ENCODE assay signal across 8 cellular contexts in genomic region chr9:136283291-136284235, GRCh38. TPM values are rescaled to one million over a fixed set of nuclear protein-coding genes. Genes with fewer than 3 reads are reported as not detected.
DNase-seq lines count a peak whose midpoint lies in the region; ATAC-seq and TF ChIP-seq lines count a peak whose summit lies in the region.

No MANE protein-coding gene starts in this region.

- H3K9me3 ChIP-seq in trophoblast cell (ENCODE audit: insufficient read depth, low read depth, low read length): peaks cover 3% of the 10 kb centered on the region
- H3K9me3 ChIP-seq in tibial artery: peaks cover 0 to 10% (median 0%) of the 10 kb centered on the region in 3 donors

- no peak overlapping the region for H4K91ac ChIP-seq in trophoblast cell (ENCODE audit: low read depth, low read length)

- H3K23ac ChIP-seq in trophoblast cell (ENCODE audit: low read length): no peak overlapping the region

- H3K79me1 ChIP-seq in trophoblast cell (ENCODE audit: low read length): no peaks in the 10 kb centered on the region

- H3K4me1 ChIP-seq in trophoblast cell (ENCODE audit: control insufficient read depth in 1 of 2, insufficient read depth in 2 of 2, low read length in 2 of 2) (peaks cover under 1 to 3% of the 10 kb centered on the region in 2 experiments), tibial artery (peaks cover 0 to 12% (median 8%) of the 10 kb centered on the region in 4 donors)

- H4K8ac ChIP-seq in trophoblast cell (ENCODE audit: low read depth, low read length): no peak overlapping the region

- in situ Hi-C loops in SK-MEL-5 (cut with HindIII; ENCODE audit: low pct_unique_long_range_greater_than_20kb, low sequenced_read_pairs): no loop called here

- no peaks in the 10 kb centered on the region for H3K36me3 ChIP-seq in trophoblast cell (ENCODE audit: control insufficient read depth in 1 of 2, insufficient read depth in 2 of 2, low read length in 2 of 2)
- H3K36me3 ChIP-seq in tibial artery: no peaks in the 10 kb centered on the region

- ATAC-seq in GM19452 (IDR thresholded peaks at IDR 0.05; ENCODE audit: unreplicated experiment) (peak; percentile 88), Right ventricle myocardium inferior (peak; percentile 94)

- no peak overlapping the region for H3K9ac ChIP-seq in trophoblast cell (ENCODE audit: low read length)

- no peaks in the 10 kb centered on the region for H3K36me3 Mint-ChIP-seq in CD14-positive monocyte
- no peaks in the 10 kb centered on the region for H3K36me3 Mint-ChIP-seq in activated naive CD4-positive, alpha-beta T cell treated with anti-CD3 and anti-CD28 coated beads, Interleukin-2, amount 10 ng/mL, durations not matched to agents 7 days and 5 days

- H3K4me1 Mint-ChIP-seq in CD14-positive monocyte: no peaks in the 10 kb centered on the region
- H3K4me1 Mint-ChIP-seq in activated naive CD4-positive, alpha-beta T cell treated with anti-CD3 and anti-CD28 coated beads, Interleukin-2, amount 10 ng/mL, durations not matched to agents 7 days and 5 days: peaks cover 7% of the 10 kb centered on the region

- no peak overlapping the region for H3K18ac ChIP-seq in trophoblast cell (ENCODE audit: low read length)

- H3K4me2 ChIP-seq in trophoblast cell (ENCODE audit: low read length): no peak overlapping the region

- H3K4ac ChIP-seq in trophoblast cell (ENCODE audit: low read depth, low read length): no peak overlapping the region

- no peak overlapping the region for H2AFZ ChIP-seq in trophoblast cell (ENCODE audit: insufficient read depth, low read length, poor library complexity)

- no peaks in the 10 kb centered on the region for H3K79me2 ChIP-seq in trophoblast cell (ENCODE audit: control insufficient read depth, insufficient read depth, low read length, poor library complexity)

- no peak overlapping the region for H3K14ac ChIP-seq in trophoblast cell (ENCODE audit: low read length)

- H3K4me3 ChIP-seq in LNCaP clone FGC (ENCODE audit: low read depth, low read length) (no peak overlapping the region), trophoblast cell (ENCODE audit: low read depth, low read length) (no peak overlapping the region), tibial artery (peak overlapping the region; percentile 47 to 54)

- H3K27me3 ChIP-seq in trophoblast cell (ENCODE audit: insufficient read depth, low read length): peaks cover 4% of the 10 kb centered on the region
- peaks cover 0 to 75% of the 10 kb centered on the region in 2 donors for H3K27me3 ChIP-seq in tibial artery

- H3K27ac Mint-ChIP-seq in CD14-positive monocyte: peak overlapping the region in 1 of 7 donors; percentile 74
- H3K27ac Mint-ChIP-seq in activated naive CD4-positive, alpha-beta T cell treated with anti-CD3 and anti-CD28 coated beads, Interleukin-2, amount 10 ng/mL, durations not matched to agents 7 days and 5 days: no peak overlapping the region

- peak overlapping the region in 1 of 2 donors; percentile 73 for H3K4me3 Mint-ChIP-seq in CD14-positive monocyte
- H3K4me3 Mint-ChIP-seq in activated naive CD4-positive, alpha-beta T cell treated with anti-CD3 and anti-CD28 coated beads, Interleukin-2, amount 10 ng/mL, durations not matched to agents 7 days and 5 days: no peak overlapping the region

- no peak overlapping the region for H4K12ac ChIP-seq in trophoblast cell (ENCODE audit: low read depth, low read length)

- CTCF ChIA-PET in activated naive CD4-positive, alpha-beta T cell treated with anti-CD3 and anti-CD28 coated beads, Interleukin-2, amount 10 ng/mL, durations not matched to agents 7 days and 5 days (lab: Charles Lee): interaction anchor here (0.6 to 2.3 kb wide), 7 partner anchors 9 to 115 kb away, joined by 3 to 10 read pairs (median 3); no protein-coding TSS in a partner anchor

- no peak overlapping the region for H3K27ac ChIP-seq in trophoblast cell (ENCODE audit: low read depth, low read length)
- peak overlapping the region; percentile 34 to 71 for H3K27ac ChIP-seq in tibial artery

- intact Hi-C loops in CD14-positive monocyte (cut with micrococcal nuclease): loop anchor here in 1 of 2 donors (5.0 to 10.0 kb wide), 2 partner anchors 111 to 679 kb away; no protein-coding TSS in a partner anchor
- intact Hi-C loops in Right ventricle myocardium inferior (cut with DNase I): loop anchor here (1.0 to 10.0 kb wide), 2 partner anchors 113 to 679 kb away; no protein-coding TSS in a partner anchor
- intact Hi-C loops in tibial artery (cut with DNase I; ENCODE audit: low total_unique reads): loop anchor here (10.0 kb wide), 1 partner anchor 139 kb away; no protein-coding TSS in a partner anchor

- TF ChIP-seq CTCF in CD14-positive monocyte (IDR thresholded peaks at IDR 0.05) (peak; percentile 84), LNCaP clone FGC (IDR thresholded peaks at IDR 0.05; ENCODE audit: control insufficient read depth, extremely low read depth, insufficient read depth) (peak; percentile 99), tibial artery (IDR thresholded peaks at IDR 0.05) (peak; percentile 83 to 86)

- no peak overlapping the region for H2BK120ac ChIP-seq in trophoblast cell (ENCODE audit: insufficient read depth, low read length, poor library complexity)

- DNase-seq in CD14-positive monocyte (ENCODE audit: low spot score) (no peak), LNCaP clone FGC (ENCODE audit: low read depth) (no peak), SK-MEL-5 (ENCODE audit: low read depth, low spot score) (peak; percentile 78), Right ventricle myocardium inferior (ENCODE audit: missing footprints) (peak; percentile 88), trophoblast cell (peak; percentile 53 to 72), tibial artery (peak; percentile 74 to 87)
- DNase-seq in activated naive CD4-positive, alpha-beta T cell treated with anti-CD3 and anti-CD28 coated beads, Interleukin-2, amount 10 ng/mL, durations not matched to agents 7 days and 5 days: peak; percentile 82

- no peak overlapping the region for H2AK5ac ChIP-seq in trophoblast cell (ENCODE audit: low read length)

- H3K27me3 Mint-ChIP-seq in CD14-positive monocyte (ENCODE audit: low read depth in 3 of 3): peaks cover 8 to 16% (median 14%) of the 10 kb centered on the region in 3 donors
- H3K27me3 Mint-ChIP-seq in activated naive CD4-positive, alpha-beta T cell treated with anti-CD3 and anti-CD28 coated beads, Interleukin-2, amount 10 ng/mL, durations not matched to agents 7 days and 5 days: peaks cover 22% of the 10 kb centered on the region

- H2BK5ac ChIP-seq in trophoblast cell (ENCODE audit: low read depth, low read length, poor library complexity): no peak overlapping the region

- no CpG with 5 or more reads among the region's 32 CpGs for WGBS in trophoblast cell (ENCODE audit: extremely low coverage, insufficient coverage, insufficient read length)

- no peak overlapping the region for H2BK12ac ChIP-seq in trophoblast cell (ENCODE audit: low read length)

- H3K9me3 Mint-ChIP-seq in CD14-positive monocyte: peaks cover 0 to 2% (median 0%) of the 10 kb centered on the region in 7 donors
- H3K9me3 Mint-ChIP-seq in activated naive CD4-positive, alpha-beta T cell treated with anti-CD3 and anti-CD28 coated beads, Interleukin-2, amount 10 ng/mL, durations not matched to agents 7 days and 5 days: no peaks in the 10 kb centered on the region

RNA-seq across cellular contexts. Expression of gene CCDC187, which starts 20.3 kb away (rescaled TPM):
- not detected for polyA plus RNA-seq in CD14-positive monocyte
- total RNA-seq in SK-MEL-5 (2014; rRNA removed; shearing (Covaris generic)): not detected in 2 replicates
- polyA plus RNA-seq in SK-MEL-5 (2015; cell fraction: cytosol; rRNA removed): not detected in 2 replicates
- not detected in 2 replicates for polyA plus RNA-seq in SK-MEL-5 (2015; cell fraction: nucleus; rRNA removed)
- total RNA-seq in Right ventricle myocardium inferior: not detected
- polyA plus RNA-seq in trophoblast cell (2013): 0.04 TPM in 2 replicates

RNA-seq across cellular contexts. Expression of gene QSOX2, which starts 38.0 kb away (rescaled TPM):
- polyA plus RNA-seq in CD14-positive monocyte: under 1 TPM; 0.03 to 0.17 TPM
- 14.8 and 16.5 TPM in 2 replicates for total RNA-seq in SK-MEL-5 (2014; rRNA removed; shearing (Covaris generic))
- polyA plus RNA-seq in SK-MEL-5 (2015; cell fraction: cytosol; rRNA removed): 31.5 and 40.5 TPM in 2 replicates
- polyA plus RNA-seq in SK-MEL-5 (2015; cell fraction: nucleus; rRNA removed): 67.4 and 69.1 TPM in 2 replicates
- total RNA-seq in Right ventricle myocardium inferior: 8.3 TPM
- 3.9 and 4.3 TPM in 2 replicates for polyA plus RNA-seq in trophoblast cell (2013)

RNA-seq across cellular contexts. Expression of gene GPSM1, which starts 43.8 kb away (rescaled TPM):
- under 1 TPM; 0.67 to 0.73 TPM for polyA plus RNA-seq in CD14-positive monocyte
- total RNA-seq in SK-MEL-5 (2014; rRNA removed; shearing (Covaris generic)): 21.2 and 21.4 TPM in 2 replicates
- polyA plus RNA-seq in SK-MEL-5 (2015; cell fraction: cytosol; rRNA removed): 25.9 and 33.0 TPM in 2 replicates
- polyA plus RNA-seq in SK-MEL-5 (2015; cell fraction: nucleus; rRNA removed): 90.8 and 103 TPM in 2 replicates
- total RNA-seq in Right ventricle myocardium inferior: 48.6 TPM
- 17.8 and 18.5 TPM in 2 replicates for polyA plus RNA-seq in trophoblast cell (2013)

Comparison
In these comparisons a context has a peak if more than half of its experiments do, and no peak if none do; other contexts are left out.
1. DNase-seq: peak in SK-MEL-5 (single experiment), activated naive CD4-positive, alpha-beta T cell treated with anti-CD3 and anti-CD28 coated beads, Interleukin-2, amount 10 ng/mL, durations not matched to agents 7 days and 5 days (single experiment), Right ventricle myocardium inferior (single experiment), trophoblast cell (2 of 2) and tibial artery (2 of 2); none in CD14-positive monocyte (single experiment) and LNCaP clone FGC (single experiment).
2. H3K4me3 ChIP-seq: peak in tibial artery (2 of 2); none in LNCaP clone FGC (single experiment) and trophoblast cell (single experiment).
3. Peak in every context shown above with its lines, with median percentiles within 50 percentile points of each other: CTCF ChIP-seq.